ENCODE assay signal across 8 cellular contexts in the genomic region with DNA sequence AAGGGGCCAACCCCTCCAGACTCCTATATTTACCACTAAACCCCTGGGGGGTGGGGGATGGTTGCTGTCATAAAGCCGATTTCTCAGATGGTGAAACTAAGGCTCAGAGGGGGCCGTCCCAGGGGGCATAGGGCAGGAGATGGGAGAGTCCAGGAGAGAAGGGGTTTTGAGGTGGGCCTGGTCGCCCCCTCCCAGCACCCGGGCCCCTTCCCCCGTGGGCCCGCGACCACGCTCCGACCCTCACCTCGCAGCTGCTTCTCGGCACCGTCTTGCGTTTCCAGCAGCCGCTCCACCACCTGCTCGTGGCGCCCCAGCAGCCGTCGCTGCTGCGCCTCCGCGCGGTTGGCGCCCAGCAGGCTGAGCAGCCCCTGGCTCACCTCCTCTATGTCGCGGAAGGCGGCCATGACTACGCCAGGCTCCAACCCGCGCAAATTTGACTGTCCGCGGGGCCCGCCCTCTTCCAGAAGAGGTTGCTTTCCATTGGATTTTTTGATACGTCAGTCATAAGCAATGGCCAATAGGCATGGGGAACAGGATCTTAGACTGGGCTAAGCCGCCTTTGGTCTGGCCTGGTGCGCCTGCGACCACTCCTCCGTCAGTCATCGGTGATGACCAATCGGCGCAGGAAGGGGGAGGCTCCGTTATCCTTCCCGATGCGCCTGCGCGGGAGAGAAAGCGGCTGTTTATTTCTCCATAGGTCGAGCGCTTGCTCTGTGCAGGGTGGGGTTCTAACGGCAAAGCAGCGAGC. TPM values are rescaled to one million over a fixed set of nuclear protein-coding genes. Genes with fewer than 3 reads are reported as not detected.
DNase-seq lines count a peak whose midpoint lies in the region; ATAC-seq and TF ChIP-seq lines count a peak whose summit lies in the region.

Gene SPC24 (minus strand): TSS at position 410 of the 748 bp plus-strand sequence. CDS start 6 bp downstream, at position 404.

- H3K36me3 Mint-ChIP-seq in GM23338 (ENCODE audit: low read depth), result peaks cover 16% of the 10 kb centered on the region
- peaks cover 0 to 5% (median 0%) of the 10 kb centered on the region in 5 donors for H3K36me3 Mint-ChIP-seq in naive thymus-derived CD4-positive, alpha-beta T cell
- no peaks in the 10 kb centered on the region for H3K36me3 Mint-ChIP-seq in stimulated activated naive B cell treated with anti-CD40 and anti-IgM and Interleukin-4, amounts not matched to agents 10 μg/mL and 1 μg/mL and 100 μg/mL, for 72 hours

- H3K4me2 ChIP-seq in DOHH2 (ENCODE audit: low read length), result peak within 1 kb of the TSS; percentile 98
- H3K4me2 ChIP-seq in GM23338, result peak within 1 kb of the TSS; percentile 93
- H3K4me2 ChIP-seq in fibroblast of lung (ENCODE audit: extremely low read depth, insufficient read depth, low read length), result peak within 1 kb of the TSS; percentile 85

- TF ChIP-seq CTCF in DOHH2 (IDR thresholded peaks at IDR 0.05; ENCODE audit: low read depth, low read length, poor library complexity, severe bottlenecking), result peak; percentile 26
- TF ChIP-seq CTCF in GM23338 (conservative IDR thresholded peaks at IDR 0.05; ENCODE audit: low read depth in 2 of 2), result no peak; a peak in 1 of 4 replicates
- TF ChIP-seq CTCF in fibroblast of lung (conservative IDR thresholded peaks at IDR 0.05 in 1 of 2, IDR thresholded peaks at IDR 0.05 in 1 of 2; ENCODE audit: low read depth in 1 of 2, low read length in 2 of 2), result no peak

- peak; percentile 98 for ATAC-seq in GM23338
- ATAC-seq in naive thymus-derived CD4-positive, alpha-beta T cell, result peak; percentile 98
- ATAC-seq in stimulated activated naive B cell treated with anti-CD40 and anti-IgM and Interleukin-4, amounts not matched to agents 10 μg/mL and 1 μg/mL and 100 μg/mL, for 72 hours (replicated peaks), result peak; percentile 98 to 99

- peaks cover 17% of the 10 kb centered on the region for H3K4me1 ChIP-seq in DOHH2 (ENCODE audit: control insufficient read depth, low read length)
- peaks cover 8% of the 10 kb centered on the region; the same call in 1 of the 2 replicates for H3K4me1 ChIP-seq in GM23338 (ENCODE audit: insufficient read depth)
- peaks cover 20% of the 10 kb centered on the region for H3K4me1 ChIP-seq in fibroblast of lung (ENCODE audit: control insufficient read depth, extremely low read depth, insufficient read depth, low read length)
- H3K4me1 ChIP-seq in naive thymus-derived CD4-positive, alpha-beta T cell (ENCODE audit: control insufficient read depth in 2 of 2, insufficient read depth in 2 of 2, low read length in 2 of 2), result peaks cover 6 to 15% of the 10 kb centered on the region in 2 donors

- peaks cover 48% of the 10 kb centered on the region for H3K79me2 ChIP-seq in DOHH2 (ENCODE audit: control insufficient read depth, low read length)
- H3K79me2 ChIP-seq in GM23338 (replicated peaks; ENCODE audit: insufficient read depth), result peaks cover 35% of the 10 kb centered on the region
- peaks cover 38% of the 10 kb centered on the region for H3K79me2 ChIP-seq in fibroblast of lung (ENCODE audit: control insufficient read depth, insufficient read depth, low read length)

- CTCF ChIA-PET in naive thymus-derived CD4-positive, alpha-beta T cell (lab: Charles Lee), result no interaction called here

- intact Hi-C loops in naive thymus-derived CD4-positive, alpha-beta T cell (cut with micrococcal nuclease), result loop anchor here (1.0 to 5.0 kb wide), 6 partner anchors 191 to 588 kb away; partner anchors contain the start of genes CCDC159 (in 1 of the 2), CDKN2D (in 1 of the 2), ELAVL3 (in 1 of the 2) and KRI1 (in 1 of the 2)

- peak within 1 kb of the TSS; percentile 77 for H3K4me3 Mint-ChIP-seq in GM23338
- H3K4me3 Mint-ChIP-seq in naive thymus-derived CD4-positive, alpha-beta T cell, result peak within 1 kb of the TSS; percentile 79 to 94 (median 89)
- peak within 1 kb of the TSS; percentile 88 to 97 for H3K4me3 Mint-ChIP-seq in stimulated activated naive B cell treated with anti-CD40 and anti-IgM and Interleukin-4, amounts not matched to agents 10 μg/mL and 1 μg/mL and 100 μg/mL, for 72 hours

- no peaks in the 10 kb centered on the region for H3K27me3 ChIP-seq in DOHH2 (ENCODE audit: control insufficient read depth, low read length)
- H3K27me3 ChIP-seq in GM23338 (ENCODE audit: insufficient read depth), result no peaks in the 10 kb centered on the region
- no peaks in the 10 kb centered on the region for H3K27me3 ChIP-seq in fibroblast of lung (ENCODE audit: control insufficient read depth, insufficient read depth, low read length)
- no peaks in the 10 kb centered on the region for H3K27me3 ChIP-seq in naive thymus-derived CD4-positive, alpha-beta T cell (ENCODE audit: control insufficient read depth in 2 of 2, insufficient read depth in 2 of 2, low read length in 2 of 2)

- peak within 1 kb of the TSS; percentile 72 for H3K9ac ChIP-seq in fibroblast of lung (ENCODE audit: insufficient read depth, low read length)

- H3K9me3 ChIP-seq in DOHH2 (ENCODE audit: control insufficient read depth, insufficient read depth, low read length), result no peaks in the 10 kb centered on the region
- H3K9me3 ChIP-seq in fibroblast of lung (ENCODE audit: control insufficient read depth, insufficient read depth, low read depth, low read length), result no peaks in the 10 kb centered on the region
- H3K9me3 ChIP-seq in naive thymus-derived CD4-positive, alpha-beta T cell (ENCODE audit: control insufficient read depth in 2 of 3, low read length in 3 of 3), result peaks cover 0 to 3% (median 0%) of the 10 kb centered on the region in 3 experiments

- peaks cover 26% of the 10 kb centered on the region for H3K27me3 Mint-ChIP-seq in GM23338 (ENCODE audit: insufficient read depth, low read depth, poor library complexity)
- no peaks in the 10 kb centered on the region for H3K27me3 Mint-ChIP-seq in naive thymus-derived CD4-positive, alpha-beta T cell
- peaks cover 6 to 7% of the 10 kb centered on the region in 2 donors for H3K27me3 Mint-ChIP-seq in stimulated activated naive B cell treated with anti-CD40 and anti-IgM and Interleukin-4, amounts not matched to agents 10 μg/mL and 1 μg/mL and 100 μg/mL, for 72 hours

- H4K20me1 ChIP-seq in DOHH2 (ENCODE audit: control insufficient read depth, insufficient read depth, low read depth, low read length), result peaks cover 4% of the 10 kb centered on the region
- no peaks in the 10 kb centered on the region for H4K20me1 ChIP-seq in GM23338 (replicated peaks; ENCODE audit: insufficient read depth)
- no peaks in the 10 kb centered on the region for H4K20me1 ChIP-seq in fibroblast of lung (ENCODE audit: control insufficient read depth, extremely low read depth, insufficient read depth, low read length)

- H3K9me2 ChIP-seq in DOHH2 (replicated peaks; ENCODE audit: control insufficient read depth, low read length), result no peaks in the 10 kb centered on the region
- no peaks in the 10 kb centered on the region for H3K9me2 ChIP-seq in GM23338 (ENCODE audit: insufficient read depth)

- peak within 1 kb of the TSS; percentile 90; the same call in 1 of the 2 replicates for H3K27ac Mint-ChIP-seq in GM23338
- peak within 1 kb of the TSS; percentile 54 to 92 (median 83) for H3K27ac Mint-ChIP-seq in naive thymus-derived CD4-positive, alpha-beta T cell
- H3K27ac Mint-ChIP-seq in stimulated activated naive B cell treated with anti-CD40 and anti-IgM and Interleukin-4, amounts not matched to agents 10 μg/mL and 1 μg/mL and 100 μg/mL, for 72 hours, result peak within 1 kb of the TSS; percentile 85

- peaks cover 8% of the 10 kb centered on the region for H3K4me1 Mint-ChIP-seq in GM23338
- H3K4me1 Mint-ChIP-seq in naive thymus-derived CD4-positive, alpha-beta T cell, result peaks cover 7 to 30% (median 15%) of the 10 kb centered on the region in 7 donors
- H3K4me1 Mint-ChIP-seq in stimulated activated naive B cell treated with anti-CD40 and anti-IgM and Interleukin-4, amounts not matched to agents 10 μg/mL and 1 μg/mL and 100 μg/mL, for 72 hours, result peaks cover 4 to 16% of the 10 kb centered on the region in 2 donors

- H3K27ac ChIP-seq in DOHH2 (ENCODE audit: low read depth, low read length), result peak within 1 kb of the TSS; percentile 66
- H3K27ac ChIP-seq in GM23338 (ENCODE audit: low read depth), result no peak within 1 kb of the TSS
- peak within 1 kb of the TSS; percentile 70 for H3K27ac ChIP-seq in fibroblast of lung (ENCODE audit: insufficient read depth, low read length)
- H3K27ac ChIP-seq in naive thymus-derived CD4-positive, alpha-beta T cell (ENCODE audit: low read depth, low read length), result peak within 1 kb of the TSS; percentile 16

- H2AFZ ChIP-seq in GM23338 (peak within 1 kb of the TSS; percentile 56; the same call in 1 of the 2 replicates), fibroblast of lung (ENCODE audit: low read length) (peak within 1 kb of the TSS; percentile 77)

- H3F3A ChIP-seq in DOHH2 (ENCODE audit: control insufficient read depth, insufficient read depth) (peaks cover 5% of the 10 kb centered on the region), GM23338 (replicated peaks; ENCODE audit: low read depth) (0 out of 2 replicates have a peak, but pooled peaks cover 7% of the 10 kb centered on the region)

- H3K4me3 ChIP-seq in DOHH2 (ENCODE audit: low read length) (peak within 1 kb of the TSS; percentile 90), GM23338 (peak within 1 kb of the TSS; percentile 93), fibroblast of lung (replicated peaks in 1 of 4; ENCODE audit: control extremely low read depth in 1 of 4, insufficient read depth in 1 of 4, low read depth in 3 of 4, low read length in 4 of 4) (peak within 1 kb of the TSS; percentile 69 to 93 (median 82))
- peak within 1 kb of the TSS; percentile 71 for H3K4me3 ChIP-seq in naive thymus-derived CD4-positive, alpha-beta T cell (ENCODE audit: low read length)

- H3K9me3 Mint-ChIP-seq in GM23338, result no peaks in the 10 kb centered on the region; the same call in 1 of the 3 replicates
- peaks cover 0 to 7% (median 0%) of the 10 kb centered on the region in 11 donors for H3K9me3 Mint-ChIP-seq in naive thymus-derived CD4-positive, alpha-beta T cell
- H3K9me3 Mint-ChIP-seq in stimulated activated naive B cell treated with anti-CD40 and anti-IgM and Interleukin-4, amounts not matched to agents 10 μg/mL and 1 μg/mL and 100 μg/mL, for 72 hours, result peaks cover 0 to 1% of the 10 kb centered on the region in 2 donors

- H3K36me3 ChIP-seq in DOHH2 (ENCODE audit: control insufficient read depth, low read length) (peaks cover 33% of the 10 kb centered on the region), GM23338 (ENCODE audit: insufficient read depth) (no peaks in the 10 kb centered on the region), fibroblast of lung (ENCODE audit: control insufficient read depth, insufficient read depth, low read length) (no peaks in the 10 kb centered on the region)
- H3K36me3 ChIP-seq in naive thymus-derived CD4-positive, alpha-beta T cell (ENCODE audit: control insufficient read depth in 2 of 3, insufficient read depth in 3 of 3, low read length in 3 of 3), result no peaks in the 10 kb centered on the region

- POLR2A ChIA-PET in naive thymus-derived CD4-positive, alpha-beta T cell (lab: Charles Lee), result interaction anchor here (0.6 to 1.2 kb wide), 3 partner anchors 10 to 226 kb away, joined by 3 read pairs; no protein-coding TSS in a partner anchor

- DNase-seq in GM23338 (ENCODE audit: low spot score), result peak; percentile 99
- peak; percentile 98 for DNase-seq in LHCN-M2 (ENCODE audit: low read depth)
- peak; percentile 98 for DNase-seq in RPMI8226
- DNase-seq in activated T-helper 1 cell treated with anti-CD3 and anti-CD28 coated beads, Interleukin-2, amount 50 U/mL, for 16 hours (ENCODE audit: low read depth in 1 of 2, low spot score in 1 of 2), result peak; percentile 71 to 84
- peak; percentile 98 to 99 for DNase-seq in fibroblast of lung (ENCODE audit: low read depth in 2 of 2)
- DNase-seq in naive thymus-derived CD4-positive, alpha-beta T cell, result peak; percentile 70 to 93 (median 90)
- DNase-seq in stimulated activated naive B cell treated with anti-CD40 and anti-IgM and Interleukin-4, amounts not matched to agents 10 μg/mL and 1 μg/mL and 100 μg/mL, for 72 hours, result peak; percentile 95

RNA-seq across cellular contexts. Expression of gene SPC24, which starts in this region (rescaled TPM):
- 38.7 and 42.2 TPM in 2 replicates for total RNA-seq in GM23338 (2014; rRNA removed; shearing (Covaris generic))
- polyA plus RNA-seq in GM23338 (2016; fragmentation: Nextera tagmentation; extraction: Ambion mirVana), result 40.6 and 41.8 TPM in 2 replicates
- 105 and 142 TPM in 2 replicates for total RNA-seq in LHCN-M2 (2014; rRNA removed)
- polyA plus RNA-seq in LHCN-M2 (2012), result 35.1 TPM
- total RNA-seq in fibroblast of lung, result 3.9 and 32.0 TPM in 2 replicates
- polyA plus RNA-seq in fibroblast of lung, result 8.1 and 32.0 TPM in 2 replicates
- 9.4 and 37.2 TPM in 2 replicates for polyA plus RNA-seq in fibroblast of lung (2012)
- polyA minus RNA-seq in fibroblast of lung (ENCODE audit: low replicate concordance), result 11.4 and 64.9 TPM in 2 replicates
- 10 to 100 TPM in 1 of 5 experiments, 1 to 10 TPM in 2, under 1 TPM in 2; 0.56 to 45.4 (median 1.9) TPM for total RNA-seq in naive thymus-derived CD4-positive, alpha-beta T cell
- polyA plus RNA-seq in naive thymus-derived CD4-positive, alpha-beta T cell, result under 1 TPM in 1 of 2 donors, not detected in 1; 0.33 TPM
